ENCODE assay signal across 30 cellular contexts in genomic region chr2:203600286-203600685, GRCh38.
"Had no signal": no experiment of that assay in that cellular context is flagged by ENCODE, and none has a peak within 500 bp of the region (broad histone marks: within the 10 kb centered on the region; RNA-seq: fewer than 3 reads in every experiment).

No MANE protein-coding gene starts in this region.

- H3K4me3 ChIP-seq: breast epithelium, esophagus muscularis mucosa, gastroesophageal sphincter, left lung, right lobe of liver, transverse colon had no signal

- H3K9me3 ChIP-seq: breast epithelium, esophagus muscularis mucosa, gastroesophageal sphincter, left lung, right lobe of liver, transverse colon had no signal

- H3K36me3 ChIP-seq: breast epithelium, esophagus muscularis mucosa, gastroesophageal sphincter, left lung, right lobe of liver, transverse colon had no signal

- FAIRE-seq: colon, small intestine, urothelium cell line had no signal

- H3K27me3 ChIP-seq: breast epithelium, esophagus muscularis mucosa, gastroesophageal sphincter, left lung, right lobe of liver, transverse colon had no signal

- H3K9ac ChIP-seq: parathyroid adenoma had no signal

- H3K79me2 ChIP-seq: parathyroid adenoma had no signal

- ATAC-seq: gastroesophageal sphincter; left lung; natural killer cell treated with Interleukin-12 subunit alpha and Interleukin-12 subunit beta and Interleukin-15 and Interleukin-18, amount 100 ng/mL, for 72 hours; right lobe of liver had no signal

- H3K27ac ChIP-seq: breast epithelium, esophagus muscularis mucosa, gastroesophageal sphincter, left lung, parathyroid adenoma, right lobe of liver, transverse colon had no signal

- H3K4me1 ChIP-seq: breast epithelium, parathyroid adenoma had no signal

- H2AFZ ChIP-seq: parathyroid adenoma had no signal

- DNase-seq: activated B cell treated with CpG ODN at 0.5 μM for 24 hours; activated CD4-positive, alpha-beta T cell treated with anti-CD3 and anti-CD28 coated beads for 36 hours; activated CD4-positive, alpha-beta T cell treated with anti-CD3 and anti-CD28 coated beads, Interleukin-2, amount 50 U/mL, for 4 hours; activated CD8-positive, alpha-beta memory T cell treated with anti-CD3 and anti-CD28 coated beads for 24 hours; activated CD8-positive, alpha-beta memory T cell treated with anti-CD3 and anti-CD28 coated beads, Interleukin-2, amount 50 U/mL, for 4 hours; activated naive CD4-positive, alpha-beta T cell treated with Interleukin-2 at 50 U/mL for 16 hours; activated naive CD8-positive, alpha-beta T cell treated with anti-CD3 and anti-CD28 coated beads for 36 hours; activated T-cell treated with anti-CD3 and anti-CD28 coated beads, Interleukin-2, amount 50 U/mL, for 24 hours; amniotic stem cell; effector memory CD4-positive, alpha-beta T cell; head of caudate nucleus; hypothalamus; kidney glomerular epithelial cell; left lung; mammary epithelial cell; midbrain; right lobe of liver; small intestine; stimulated activated CD4-positive, alpha-beta T cell treated with anti-CD3 and anti-CD28 coated beads, Interleukin-2, amount 100 ng/mL, for 48 hours; stimulated activated CD8-positive, alpha-beta memory T cell treated with anti-CD3 and anti-CD28 coated beads, Interleukin-4, amount 100 ng/mL, for 48 hours; stimulated activated naive B cell treated with anti-CD40 and anti-IgM and Interleukin-4, amounts not matched to agents 10 μg/mL and 1 μg/mL and 100 μg/mL, for 72 hours; T-helper 9 cell; transverse colon had no signal
